ENCODE assay signal across 1 cellular context in the genomic region with DNA sequence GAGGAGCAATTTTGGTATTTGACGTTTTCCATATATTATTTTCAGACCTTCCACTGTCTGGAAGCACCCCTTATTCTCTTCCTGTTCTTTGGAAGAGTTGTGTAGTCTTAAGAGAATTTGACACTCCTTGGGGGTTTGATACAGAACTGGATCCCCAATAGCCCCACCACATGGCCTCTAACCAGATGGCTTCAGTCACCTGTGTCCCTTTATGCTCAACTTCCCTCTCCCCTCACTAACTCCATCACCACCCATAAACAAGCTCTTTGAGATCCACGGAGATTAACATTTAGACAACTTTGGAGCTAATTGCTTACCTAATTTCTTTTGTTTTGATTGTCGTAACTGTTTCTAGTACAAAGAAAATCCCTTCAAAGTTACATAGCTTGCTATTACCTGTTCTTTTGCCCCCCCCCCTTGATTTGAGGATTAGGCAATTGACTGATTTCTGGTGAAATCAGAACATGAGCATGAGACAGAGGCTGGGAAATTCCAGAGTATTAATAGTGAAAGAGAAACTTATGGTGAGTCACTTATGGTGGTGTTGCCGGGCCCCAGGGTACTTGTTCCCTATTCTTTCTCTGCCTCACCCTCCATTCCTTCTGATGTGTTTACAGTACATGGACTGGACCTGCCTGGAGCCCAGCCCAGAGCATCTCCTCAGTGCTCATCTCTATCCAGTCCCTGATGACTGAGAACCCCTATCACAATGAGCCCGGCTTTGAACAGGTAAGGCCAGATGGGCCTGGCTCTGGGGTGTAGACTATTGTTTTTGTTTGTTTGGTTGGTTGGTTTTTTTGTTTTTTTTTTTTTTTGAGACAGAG.
TF ChIP-seq lines count a peak whose summit lies in the region.

No MANE protein-coding gene starts in this region.

TF ChIP-seq in HepG2, 621 proteins besides CTCF, POLR2A, EP300 and RAD21:
- TF ChIP-seq XBP1 (CRISPR knock-in tag; IDR thresholded peaks at IDR 0.05) (no peak), KAT8 (CRISPR knock-in tag; IDR thresholded peaks at IDR 0.05) (no peak), RAD51 (IDR thresholded peaks at IDR 0.05; ENCODE audit: borderline replicate concordance) (no peak), CEBPB (IDR thresholded peaks at IDR 0.05; ENCODE audit: borderline replicate concordance, low read depth, low read length) (0 out of 2 replicates have a peak, but pooled peaks have one; percentile 30)
- TF ChIP-seq, protein P1, sequence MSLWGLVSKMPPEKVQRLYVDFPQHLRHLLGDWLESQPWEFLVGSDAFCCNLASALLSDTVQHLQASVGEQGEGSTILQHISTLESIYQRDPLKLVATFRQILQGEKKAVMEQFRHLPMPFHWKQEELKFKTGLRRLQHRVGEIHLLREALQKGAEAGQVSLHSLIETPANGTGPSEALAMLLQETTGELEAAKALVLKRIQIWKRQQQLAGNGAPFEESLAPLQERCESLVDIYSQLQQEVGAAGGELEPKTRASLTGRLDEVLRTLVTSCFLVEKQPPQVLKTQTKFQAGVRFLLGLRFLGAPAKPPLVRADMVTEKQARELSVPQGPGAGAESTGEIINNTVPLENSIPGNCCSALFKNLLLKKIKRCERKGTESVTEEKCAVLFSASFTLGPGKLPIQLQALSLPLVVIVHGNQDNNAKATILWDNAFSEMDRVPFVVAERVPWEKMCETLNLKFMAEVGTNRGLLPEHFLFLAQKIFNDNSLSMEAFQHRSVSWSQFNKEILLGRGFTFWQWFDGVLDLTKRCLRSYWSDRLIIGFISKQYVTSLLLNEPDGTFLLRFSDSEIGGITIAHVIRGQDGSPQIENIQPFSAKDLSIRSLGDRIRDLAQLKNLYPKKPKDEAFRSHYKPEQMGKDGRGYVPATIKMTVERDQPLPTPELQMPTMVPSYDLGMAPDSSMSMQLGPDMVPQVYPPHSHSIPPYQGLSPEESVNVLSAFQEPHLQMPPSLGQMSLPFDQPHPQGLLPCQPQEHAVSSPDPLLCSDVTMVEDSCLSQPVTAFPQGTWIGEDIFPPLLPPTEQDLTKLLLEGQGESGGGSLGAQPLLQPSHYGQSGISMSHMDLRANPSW (CRISPR knock-in tag; IDR thresholded peaks at IDR 0.05; ENCODE audit: borderline replicate concordance): no peak
